16 cellular contexts compared by ENCODE assay signal in genomic region chr6:71139249-71139648, GRCh38.
A peak's percentile ranks its signal among the peaks of the same experiment; 100 is the strongest.
DNase-seq lines count a peak whose midpoint lies in the region; ATAC-seq and TF ChIP-seq lines count a peak whose summit lies in the region.
"Had no signal": no experiment of that assay in that cellular context is flagged by ENCODE, and none has a peak within 500 bp of the region (broad histone marks: within the 10 kb centered on the region; RNA-seq: fewer than 3 reads in every experiment).

No MANE protein-coding gene starts in this region.

- intact Hi-C loops in mammary epithelial cell (cut with micrococcal nuclease) = loop anchor here (5.0 kb wide), 1 partner anchor 43 kb away; no protein-coding TSS in a partner anchor

- H2AFZ ChIP-seq in mammary epithelial cell (ENCODE audit: low read depth, low read length) = peak overlapping the region; percentile 63

- no peak for ATAC-seq in activated T-cell treated with anti-CD3 and anti-CD28 coated beads, Interleukin-2, amount 50 U/mL, for 72 hours (replicated peaks in 1 of 2)
- ATAC-seq: left lung, Panc1, WTC11 had no signal

- BruUV-seq in mammary epithelial cell (replicated peaks; lab: Mats Ljungman, UMichigan) = no TSS peak

- WGBS in mammary epithelial cell (ENCODE audit: low coverage, missing lambda C conversion rate) = 42% methylated on average over 3 of the region's 3 CpGs
- WGBS in mesendoderm (ENCODE audit: extremely low coverage, insufficient coverage, low lambda C conversion rate) = no CpG with 5 or more reads among the region's 3 CpGs

- no peak for TF ChIP-seq CTCF in mammary epithelial cell (conservative IDR thresholded peaks at IDR 0.05 in 1 of 2, IDR thresholded peaks at IDR 0.05 in 1 of 2; ENCODE audit: extremely low read depth in 1 of 2, insufficient read depth in 1 of 2, low read depth in 1 of 2, low read length in 2 of 2)

- H3K9me3 ChIP-seq in mammary epithelial cell (replicated peaks; ENCODE audit: insufficient read depth, low read length) = no peaks in the 10 kb centered on the region

- peaks cover 19% of the 10 kb centered on the region for H3K4me1 ChIP-seq in mammary epithelial cell (ENCODE audit: insufficient read depth, low read length)
- H3K4me1 ChIP-seq in mesendoderm (ENCODE audit: control insufficient read depth, low read depth, low read length) = no peaks in the 10 kb centered on the region
- H3K4me1 ChIP-seq: left lung had no signal

- DNase-seq in ELR (ENCODE audit: low read depth) (peak; percentile 84), NCI-H226 (peak; percentile 76), mammary epithelial cell (peak; percentile 73), mesendoderm (peak; percentile 18), NCI-H1417 (lab: John Stamatoyannopoulos, UW) (no peak), NCI-H1092 treated with DMSO at 0.1 percent for 48 hours (lab: John Stamatoyannopoulos, UW) (no peak), DMS153 treated with DMSO at 0.1 percent for 48 hours (lab: John Stamatoyannopoulos, UW; ENCODE audit: unreplicated experiment) (no peak)
- no peak for DNase-seq in activated T-cell treated with anti-CD3 and anti-CD28 coated beads, Interleukin-2, amount 50 U/mL, for 72 hours
- DNase-seq: amniotic stem cell, hippocampal formation, left lung, NCI-H2029, NCI-H526 had no signal

- H3K4me1 Mint-ChIP-seq in activated T-cell treated with anti-CD3 and anti-CD28 coated beads, Interleukin-2, amount 50 U/mL, for 72 hours (ENCODE audit: low read depth) = no peaks in the 10 kb centered on the region

- H3K4me3 ChIP-seq in mammary epithelial cell (replicated peaks in 1 of 3; ENCODE audit: insufficient read depth in 1 of 3, low read depth in 2 of 3, low read length in 3 of 3) = no peak overlapping the region
- H3K4me3 ChIP-seq in mesendoderm (ENCODE audit: low read length) = no peak overlapping the region
- H3K4me3 ChIP-seq: left lung had no signal

- H4K20me1 ChIP-seq in mammary epithelial cell (ENCODE audit: insufficient read depth, low read length) = no peaks in the 10 kb centered on the region

- in situ Hi-C loops in mammary epithelial cell (cut with MboI; ENCODE audit: low sequenced_read_pairs in 2 of 2) = no loop called here

- no peak overlapping the region for H3K4ac ChIP-seq in mesendoderm (ENCODE audit: low read depth, low read length)

- H3K9ac ChIP-seq in mammary epithelial cell (ENCODE audit: insufficient read depth, low read length) = no peak overlapping the region
- no peak overlapping the region for H3K9ac ChIP-seq in mesendoderm (ENCODE audit: low read length)

- H3K18ac ChIP-seq in mesendoderm (ENCODE audit: low read length) = no peak overlapping the region

- H3K27ac ChIP-seq in mammary epithelial cell (ENCODE audit: insufficient read depth, low read depth, low read length) (no peak overlapping the region), mesendoderm (ENCODE audit: low read depth, low read length) (no peak overlapping the region)
- H3K27ac ChIP-seq: left lung had no signal

- H3K4me3 Mint-ChIP-seq in activated T-cell treated with anti-CD3 and anti-CD28 coated beads, Interleukin-2, amount 50 U/mL, for 72 hours = no peak overlapping the region
- H3K4me3 Mint-ChIP-seq: stimulated activated naive CD8-positive, alpha-beta T cell treated with anti-CD3 and anti-CD28 coated beads, Interleukin-15, Interleukin-2, amounts not matched to agents 100 ng/mL and 50 ng/mL, for 24 hours; WTC11 had no signal

- no peak overlapping the region for H3K27ac Mint-ChIP-seq in activated T-cell treated with anti-CD3 and anti-CD28 coated beads, Interleukin-2, amount 50 U/mL, for 72 hours
- H3K27ac Mint-ChIP-seq: stimulated activated naive CD8-positive, alpha-beta T cell treated with anti-CD3 and anti-CD28 coated beads, Interleukin-15, Interleukin-2, amounts not matched to agents 100 ng/mL and 50 ng/mL, for 24 hours; WTC11 had no signal

- H3K9me3 Mint-ChIP-seq in activated T-cell treated with anti-CD3 and anti-CD28 coated beads, Interleukin-2, amount 50 U/mL, for 72 hours = peaks cover 0 to 4% of the 10 kb centered on the region in 2 donors
- H3K9me3 Mint-ChIP-seq: stimulated activated naive CD8-positive, alpha-beta T cell treated with anti-CD3 and anti-CD28 coated beads, Interleukin-15, Interleukin-2, amounts not matched to agents 100 ng/mL and 50 ng/mL, for 24 hours had no signal

- dilution Hi-C loops in mammary epithelial cell (cut with HindIII; ENCODE audit: low sequenced_read_pairs) = no loop called here

- H3K56ac ChIP-seq in mesendoderm (ENCODE audit: low read length) = no peak overlapping the region

- no peak overlapping the region for H2BK15ac ChIP-seq in mesendoderm (replicated peaks; ENCODE audit: low read depth)

- H3K27me3 Mint-ChIP-seq in activated T-cell treated with anti-CD3 and anti-CD28 coated beads, Interleukin-2, amount 50 U/mL, for 72 hours (ENCODE audit: low read depth) = peaks cover 8% of the 10 kb centered on the region

- H3K79me1 ChIP-seq in mesendoderm (ENCODE audit: low read length) = no peaks in the 10 kb centered on the region

- CTCF ChIA-PET in mammary epithelial cell (lab: Charles Lee; ENCODE audit: low non-redundant PET) = no interaction called here

- H2BK5ac ChIP-seq in mesendoderm (ENCODE audit: low read length) = no peak overlapping the region

- no peaks in the 10 kb centered on the region for H3K36me3 Mint-ChIP-seq in activated T-cell treated with anti-CD3 and anti-CD28 coated beads, Interleukin-2, amount 50 U/mL, for 72 hours (ENCODE audit: insufficient read depth in 2 of 2)

- H4K8ac ChIP-seq in mesendoderm (ENCODE audit: low read depth, low read length) = no peak overlapping the region

- H4K5ac ChIP-seq in mesendoderm (ENCODE audit: low read length) = no peak overlapping the region

- H3K27me3 ChIP-seq in mammary epithelial cell (ENCODE audit: insufficient read depth, low read length) (no peaks in the 10 kb centered on the region), mesendoderm (ENCODE audit: insufficient read depth, low read length, poor library complexity) (no peaks in the 10 kb centered on the region)
- H3K27me3 ChIP-seq: left lung had no signal

- peak overlapping the region; percentile 13 for H3K4me2 ChIP-seq in mammary epithelial cell (ENCODE audit: insufficient read depth, low read depth, low read length)
- no peak overlapping the region for H3K4me2 ChIP-seq in mesendoderm (ENCODE audit: low read length)

- H3K23ac ChIP-seq in mesendoderm (ENCODE audit: low read length) = no peak overlapping the region

- no peaks in the 10 kb centered on the region for H3K36me3 ChIP-seq in mammary epithelial cell (ENCODE audit: insufficient read depth, low read length)
- H3K36me3 ChIP-seq in mesendoderm (ENCODE audit: control insufficient read depth, insufficient read depth, low read length) = no peaks in the 10 kb centered on the region
- H3K36me3 ChIP-seq: left lung had no signal

- no peak overlapping the region for H2BK120ac ChIP-seq in mesendoderm (ENCODE audit: low read depth, low read length)

- H3K79me2 ChIP-seq in mammary epithelial cell (ENCODE audit: insufficient read depth, low read length) (no peaks in the 10 kb centered on the region), mesendoderm (ENCODE audit: control insufficient read depth, insufficient read depth, low read length) (no peaks in the 10 kb centered on the region)

- H2AK5ac ChIP-seq in mesendoderm (ENCODE audit: low read length) = no peak overlapping the region

Comparison
In these comparisons a context has a peak if more than half of its experiments do, and no peak if none do; other contexts are left out.
1. DNase-seq: peak in ELR (single experiment), NCI-H226 (single experiment), mammary epithelial cell (single experiment) and mesendoderm (single experiment); none in NCI-H1417 (0 of 3), activated T-cell treated with anti-CD3 and anti-CD28 coated beads, Interleukin-2, amount 50 U/mL, for 72 hours (0 of 2), NCI-H1092 treated with DMSO at 0.1 percent for 48 hours (single experiment) and DMS153 treated with DMSO at 0.1 percent for 48 hours (single experiment).